ENCODE assay signal across 22 cellular contexts in genomic region chr15:59347915-59348314, GRCh38.
"Had no signal": no experiment of that assay in that cellular context is flagged by ENCODE, and none has a peak within 500 bp of the region (broad histone marks: within the 10 kb centered on the region; RNA-seq: fewer than 3 reads in every experiment).

No MANE protein-coding gene starts in this region.

- H3K4me3 Mint-ChIP-seq: activated CD8-positive, alpha-beta T cell treated with anti-CD3 and anti-CD28 coated beads, Interleukin-2, amount 10 ng/mL, durations not matched to agents 7 days and 5 days; brain; natural killer cell treated with Interleukin-12 subunit alpha and Interleukin-12 subunit beta and Interleukin-15 and Interleukin-18, amount 100 ng/mL, for 72 hours; stimulated activated naive B cell treated with anti-CD40 and anti-IgM and Interleukin-4, amounts not matched to agents 10 μg/mL and 1 μg/mL and 100 μg/mL, for 72 hours; T-helper 2 cell treated with Interferon-gamma antibody and Interleukin-4, amounts not matched to agents 5 μg/mL and 100 μg/mL, for 36 hours had no signal

- H3K27ac ChIP-seq: sigmoid colon, testis, upper lobe of left lung, VCaP had no signal

- H3K4me1 ChIP-seq: testis had no signal

- H3K9me3 ChIP-seq: sigmoid colon, testis, upper lobe of left lung had no signal

- H3K4me3 ChIP-seq: sigmoid colon, smooth muscle cell, testis, upper lobe of left lung had no signal

- H3K4me2 ChIP-seq: smooth muscle cell had no signal

- ATAC-seq: activated CD8-positive, alpha-beta T cell treated with anti-CD3 and anti-CD28 coated beads, Interleukin-2, amount 10 ng/mL, durations not matched to agents 7 days and 5 days; activated naive CD4-positive, alpha-beta T cell treated with anti-CD3 and anti-CD28 coated beads, Interleukin-2, amount 50 U/mL, for 72 hours; left ventricle myocardium superior; natural killer cell treated with Interleukin-12 subunit alpha and Interleukin-12 subunit beta and Interleukin-15 and Interleukin-18, amount 100 ng/mL, for 72 hours; stimulated activated naive B cell treated with anti-CD40 and anti-IgM and Interleukin-4, amounts not matched to agents 10 μg/mL and 1 μg/mL and 100 μg/mL, for 72 hours had no signal

- DNase-seq: activated CD4-positive, alpha-beta T cell treated with anti-CD3 and anti-CD28 coated beads for 1 hour; activated CD4-positive, alpha-beta T cell treated with anti-CD3 and anti-CD28 coated beads, Interleukin-2, amount 50 U/mL, for 1 hour; activated CD8-positive, alpha-beta T cell treated with anti-CD3 and anti-CD28 coated beads, Interleukin-2, amount 10 ng/mL, durations not matched to agents 7 days and 5 days; activated gamma-delta T cell treated with Interleukin-2 at 50 U/mL for 16 hours; aorta; erythroblast; foreskin fibroblast; left ventricle myocardium superior; retina; sigmoid colon; stimulated activated CD4-positive, alpha-beta T cell treated with anti-CD3 and anti-CD28 coated beads, Interleukin-15, amount 100 ng/mL, for 24 hours; stimulated activated CD8-positive, alpha-beta memory T cell treated with anti-CD3 and anti-CD28 coated beads, Interleukin-4, amount 100 ng/mL, for 48 hours; stimulated activated naive B cell treated with anti-CD40 and anti-IgM and Interleukin-4, amounts not matched to agents 10 μg/mL and 1 μg/mL and 100 μg/mL, for 72 hours; testis; upper lobe of left lung had no signal

- H3K36me3 ChIP-seq: sigmoid colon, upper lobe of left lung had no signal

- H3K27me3 Mint-ChIP-seq: brain; progenitor cell of endocrine pancreas; stimulated activated naive B cell treated with anti-CD40 and anti-IgM and Interleukin-4, amounts not matched to agents 10 μg/mL and 1 μg/mL and 100 μg/mL, for 72 hours had no signal

- H3K27ac Mint-ChIP-seq: activated CD8-positive, alpha-beta T cell treated with anti-CD3 and anti-CD28 coated beads, Interleukin-2, amount 10 ng/mL, durations not matched to agents 7 days and 5 days; activated naive CD4-positive, alpha-beta T cell treated with anti-CD3 and anti-CD28 coated beads, Interleukin-2, amount 50 U/mL, for 72 hours; brain; natural killer cell treated with Interleukin-12 subunit alpha and Interleukin-12 subunit beta and Interleukin-15 and Interleukin-18, amount 100 ng/mL, for 72 hours; progenitor cell of endocrine pancreas; stimulated activated naive B cell treated with anti-CD40 and anti-IgM and Interleukin-4, amounts not matched to agents 10 μg/mL and 1 μg/mL and 100 μg/mL, for 72 hours; T-helper 2 cell treated with Interferon-gamma antibody and Interleukin-4, amounts not matched to agents 5 μg/mL and 100 μg/mL, for 36 hours had no signal

- H3K27me3 ChIP-seq: sigmoid colon, testis, upper lobe of left lung had no signal

- H3K9me3 Mint-ChIP-seq: activated naive CD4-positive, alpha-beta T cell treated with anti-CD3 and anti-CD28 coated beads, Interleukin-2, amount 50 U/mL, for 72 hours; natural killer cell treated with Interleukin-12 subunit alpha and Interleukin-12 subunit beta and Interleukin-15 and Interleukin-18, amount 100 ng/mL, for 72 hours; T-helper 2 cell treated with Interferon-gamma antibody and Interleukin-4, amounts not matched to agents 5 μg/mL and 100 μg/mL, for 36 hours had no signal
